ENCODE assay signal across 2 cellular contexts in genomic region chr20:36317675-36318074, GRCh38.
TF ChIP-seq lines count a peak whose summit lies in the region.

No MANE protein-coding gene starts in this region.

TF ChIP-seq in SK-N-SH, 30 proteins besides CTCF, POLR2A, EP300 and RAD21 (continued from another document):
- TF ChIP-seq REST (IDR thresholded peaks at IDR 0.05; ENCODE audit: low read depth, low read length) (no peak), GABPA (IDR thresholded peaks at IDR 0.05; ENCODE audit: low read depth) (no peak), ELF1 (IDR thresholded peaks at IDR 0.05) (no peak), FOXM1 (IDR thresholded peaks at IDR 0.05; ENCODE audit: low read depth) (no peak)
TF ChIP-seq in SK-N-SH: peak in this region for 0.

TF ChIP-seq in SK-N-SH treated with all-trans-retinoic acid at 6 μM for 48 hours, 23 proteins besides CTCF, POLR2A, EP300 and RAD21 (continued from another document):
- TF ChIP-seq OSR1 (CRISPR knock-in tag; IDR thresholded peaks at IDR 0.05) = no peak
- TF ChIP-seq CSRNP3 (CRISPR knock-in tag; IDR thresholded peaks at IDR 0.05) = no peak
- TF ChIP-seq ZFP30 (CRISPR knock-in tag; IDR thresholded peaks at IDR 0.05) = no peak
- no peak for TF ChIP-seq SNAI2 (CRISPR knock-in tag; IDR thresholded peaks at IDR 0.05)
- TF ChIP-seq CSDC2 (CRISPR knock-in tag; IDR thresholded peaks at IDR 0.05) = no peak
- TF ChIP-seq ARNTL (CRISPR knock-in tag; IDR thresholded peaks at IDR 0.05; ENCODE audit: borderline replicate concordance, low read depth) = no peak
- TF ChIP-seq ZFP3 (CRISPR knock-in tag; IDR thresholded peaks at IDR 0.05) = no peak
- TF ChIP-seq RARB (CRISPR knock-in tag; IDR thresholded peaks at IDR 0.05) = no peak
- TF ChIP-seq ZNF565 (CRISPR knock-in tag; conservative IDR thresholded peaks at IDR 0.05; ENCODE audit: low read depth) = no peak
- TF ChIP-seq PPARA (CRISPR knock-in tag; IDR thresholded peaks at IDR 0.05; ENCODE audit: borderline replicate concordance) = no peak
